Comparison of ENCODE assay signal across 8 cellular contexts in the genomic region with DNA sequence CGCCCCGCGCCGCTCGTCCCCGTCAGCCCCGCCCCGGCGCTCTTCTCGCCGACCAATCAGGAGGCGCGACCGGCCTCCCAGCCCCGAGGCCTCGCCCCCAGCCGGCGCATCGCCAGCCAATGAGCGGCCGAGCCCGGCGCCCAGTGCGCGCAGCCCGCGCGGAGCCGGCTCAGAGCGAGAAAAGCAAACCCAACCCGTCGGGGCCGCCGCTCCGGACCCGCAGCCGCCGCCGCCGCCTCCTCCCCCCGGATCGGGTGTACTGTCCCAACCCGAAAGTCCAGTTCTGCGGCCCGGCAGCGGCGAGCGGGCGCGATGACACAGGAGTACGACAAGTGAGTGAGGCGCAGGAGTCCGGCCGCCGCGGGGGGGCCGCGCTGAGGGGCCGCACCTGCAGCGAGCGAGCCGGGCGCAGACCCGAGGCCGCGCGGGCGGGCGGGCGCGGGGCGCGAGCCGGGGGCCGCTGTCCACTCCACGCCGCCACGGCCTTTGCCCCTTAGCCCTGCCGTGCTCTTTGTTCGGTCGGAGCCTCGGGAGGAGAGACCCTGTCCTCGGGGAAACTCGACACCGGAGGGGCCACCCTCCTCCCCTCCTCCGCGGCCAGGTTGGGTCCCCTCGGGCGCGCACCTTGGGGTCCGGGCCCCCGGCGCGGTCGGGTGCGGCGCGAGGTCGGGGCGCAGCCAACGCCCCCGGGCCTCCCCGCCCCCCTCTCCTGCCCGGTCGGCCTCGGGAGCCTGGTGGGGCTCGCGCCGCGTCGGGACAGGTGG. TPM values are rescaled to one million over a fixed set of nuclear protein-coding genes. Genes with fewer than 3 reads are reported as not detected.
DNase-seq lines count a peak whose midpoint lies in the region; ATAC-seq and TF ChIP-seq lines count a peak whose summit lies in the region.

A gene with protein sequence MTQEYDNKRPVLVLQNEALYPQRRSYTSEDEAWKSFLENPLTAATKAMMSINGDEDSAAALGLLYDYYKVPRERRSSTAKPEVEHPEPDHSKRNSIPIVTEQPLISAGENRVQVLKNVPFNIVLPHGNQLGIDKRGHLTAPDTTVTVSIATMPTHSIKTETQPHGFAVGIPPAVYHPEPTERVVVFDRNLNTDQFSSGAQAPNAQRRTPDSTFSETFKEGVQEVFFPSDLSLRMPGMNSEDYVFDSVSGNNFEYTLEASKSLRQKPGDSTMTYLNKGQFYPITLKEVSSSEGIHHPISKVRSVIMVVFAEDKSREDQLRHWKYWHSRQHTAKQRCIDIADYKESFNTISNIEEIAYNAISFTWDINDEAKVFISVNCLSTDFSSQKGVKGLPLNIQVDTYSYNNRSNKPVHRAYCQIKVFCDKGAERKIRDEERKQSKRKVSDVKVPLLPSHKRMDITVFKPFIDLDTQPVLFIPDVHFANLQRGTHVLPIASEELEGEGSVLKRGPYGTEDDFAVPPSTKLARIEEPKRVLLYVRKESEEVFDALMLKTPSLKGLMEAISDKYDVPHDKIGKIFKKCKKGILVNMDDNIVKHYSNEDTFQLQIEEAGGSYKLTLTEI (plus strand): TSS at position 172 of the 764 bp plus-strand sequence. CDS start 141 bp downstream, at position 313.

- intact Hi-C loops in testis (cut with DNase I; ENCODE audit: low total_unique reads), result no loop called here

- H3K4me1 ChIP-seq in osteoblast (ENCODE audit: insufficient read depth, low read length) (peaks cover 6% of the 10 kb centered on the region), testis (no peaks in the 10 kb centered on the region)

- DNase-seq in GM04504 (ENCODE audit: low read depth) (peak; percentile 75), NCI-H1092 (lab: John Stamatoyannopoulos, UW) (peak; percentile 85), glutamatergic neuron (peak; percentile 94), osteoblast (ENCODE audit: insufficient read length, low spot score, missing footprints) (peak; percentile 100), testis (peak; percentile 95)
- peak; percentile 95 for DNase-seq in activated naive CD4-positive, alpha-beta T cell treated with anti-CD3 and anti-CD28 coated beads, Interleukin-2, amount 50 U/mL, for 72 hours (ENCODE audit: low spot score in 2 of 2)

- no peaks in the 10 kb centered on the region for H3K79me2 ChIP-seq in osteoblast (ENCODE audit: insufficient read depth, low read length)

- peak within 1 kb of the TSS; percentile 85 for H3K4me3 Mint-ChIP-seq in glutamatergic neuron (ENCODE audit: unreplicated experiment)

- H3K27me3 Mint-ChIP-seq in glutamatergic neuron (ENCODE audit: unreplicated experiment), result peaks cover 12% of the 10 kb centered on the region

- H2AFZ ChIP-seq in osteoblast (ENCODE audit: low read length), result peak within 1 kb of the TSS; percentile 84

- H3K4me3 ChIP-seq in osteoblast (ENCODE audit: insufficient read depth, low read length) (peak within 1 kb of the TSS; percentile 83), testis (peak within 1 kb of the TSS; percentile 67 to 78)

- H3K4me2 ChIP-seq in osteoblast (ENCODE audit: insufficient read depth, low read length), result peak within 1 kb of the TSS; percentile 84

- H3K9me3 ChIP-seq in osteoblast (ENCODE audit: low read depth, low read length) (no peaks in the 10 kb centered on the region), testis (no peaks in the 10 kb centered on the region)

- no peaks in the 10 kb centered on the region for H3K9me3 Mint-ChIP-seq in activated naive CD4-positive, alpha-beta T cell treated with anti-CD3 and anti-CD28 coated beads, Interleukin-2, amount 50 U/mL, for 72 hours
- peaks cover 11% of the 10 kb centered on the region for H3K9me3 Mint-ChIP-seq in glutamatergic neuron (ENCODE audit: unreplicated experiment)

- H3K27ac ChIP-seq in osteoblast (ENCODE audit: low read depth, low read length) (no peak within 1 kb of the TSS), testis (peak within 1 kb of the TSS; percentile 43 to 61)

- H3K4me1 Mint-ChIP-seq in glutamatergic neuron (ENCODE audit: low read depth, unreplicated experiment), result peaks cover 25% of the 10 kb centered on the region

- H3K36me3 ChIP-seq in osteoblast (ENCODE audit: insufficient read depth, low read length), result no peaks in the 10 kb centered on the region
- H3K36me3 ChIP-seq in testis (ENCODE audit: low read depth, missing control alignments), result no peaks in the 10 kb centered on the region

- WGBS in testis, 2 donors, result 0% methylated on average over 49 of the region's 111 CpGs; no CpG with 5 or more reads in 1 of the 2 donors

- ATAC-seq in HG02623 (IDR thresholded peaks at IDR 0.05; ENCODE audit: unreplicated experiment) (peak; percentile 97), SK-N-SH treated with all-trans-retinoic acid at 6 μM for 48 hours (peak; percentile 97)
- peak; percentile 96 to 97 for ATAC-seq in activated naive CD4-positive, alpha-beta T cell treated with anti-CD3 and anti-CD28 coated beads, Interleukin-2, amount 50 U/mL, for 72 hours

- TF ChIP-seq POLR2A in testis (IDR thresholded peaks at IDR 0.05), result no peak

- H3K36me3 Mint-ChIP-seq in activated naive CD4-positive, alpha-beta T cell treated with anti-CD3 and anti-CD28 coated beads, Interleukin-2, amount 50 U/mL, for 72 hours, result no peaks in the 10 kb centered on the region
- H3K36me3 Mint-ChIP-seq in glutamatergic neuron (ENCODE audit: unreplicated experiment), result peaks cover 4% of the 10 kb centered on the region

- H3K27me3 ChIP-seq in osteoblast (ENCODE audit: insufficient read depth, low read length) (no peaks in the 10 kb centered on the region), testis (no peaks in the 10 kb centered on the region)

- H4K20me1 ChIP-seq in osteoblast (ENCODE audit: insufficient read depth, low read length), result no peaks in the 10 kb centered on the region

- no peak within 1 kb of the TSS for H3K27ac Mint-ChIP-seq in activated naive CD4-positive, alpha-beta T cell treated with anti-CD3 and anti-CD28 coated beads, Interleukin-2, amount 50 U/mL, for 72 hours
- H3K27ac Mint-ChIP-seq in glutamatergic neuron (ENCODE audit: unreplicated experiment), result no peak within 1 kb of the TSS

- TF ChIP-seq CTCF in glutamatergic neuron (IDR thresholded peaks at IDR 0.05; ENCODE audit: partially characterized antibody, unreplicated experiment) (no peak), osteoblast (IDR thresholded peaks at IDR 0.05; ENCODE audit: extremely low read depth, low read depth, low read length) (no peak), testis (IDR thresholded peaks at IDR 0.05) (no peak)

TF ChIP-seq in SK-N-SH treated with all-trans-retinoic acid at 6 μM for 48 hours, 23 proteins besides CTCF, POLR2A, EP300 and RAD21:
- TF ChIP-seq SNAI2 (CRISPR knock-in tag; IDR thresholded peaks at IDR 0.05) (peak; percentile 67; the same call in 1 of the 2 replicates), CSDC2 (CRISPR knock-in tag; IDR thresholded peaks at IDR 0.05) (peak; percentile 13; the same call in 1 of the 2 replicates), ZC3H10 (CRISPR knock-in tag; IDR thresholded peaks at IDR 0.05) (no peak)

RNA-seq across cellular contexts. Expression of the gene that starts here (rescaled TPM):
- under 1 TPM; 0.59 to 0.88 TPM for total RNA-seq in activated naive CD4-positive, alpha-beta T cell treated with anti-CD3 and anti-CD28 coated beads, Interleukin-2, amount 50 U/mL, for 72 hours
- total RNA-seq in glutamatergic neuron (ENCODE audit: unreplicated experiment) (4.3 TPM), osteoblast (0.29 and 0.36 TPM in 2 replicates), testis (1 to 10 TPM; 8.0 to 8.3 TPM)
- polyA plus RNA-seq in testis (ENCODE audit: insufficient read depth, low read depth, low replicate concordance), result 4.6 TPM

Comparison
In these comparisons a context has a peak if more than half of its experiments do, and no peak if none do; other contexts are left out.
1. Peak in DNase-seq and ATAC-seq in activated naive CD4-positive, alpha-beta T cell treated with anti-CD3 and anti-CD28 coated beads, Interleukin-2, amount 50 U/mL, for 72 hours; RNA of the gene not detected or under 1 TPM.
2. Peak in DNase-seq, H3K4me3 ChIP-seq and H3K4me2 ChIP-seq in osteoblast; RNA of the gene not detected or under 1 TPM.